Comparison of ENCODE assay signal across 8 cellular contexts in genomic region chr5:83927140-83927733, GRCh38.
DNase-seq lines count a peak whose midpoint lies in the region; ATAC-seq and TF ChIP-seq lines count a peak whose summit lies in the region.

No MANE protein-coding gene starts in this region.

- H3K4me3 ChIP-seq in CD4-positive, alpha-beta memory T cell (ENCODE audit: low read length in 2 of 2) = no peak overlapping the region
- no peak overlapping the region for H3K4me3 ChIP-seq in body of pancreas

- intact Hi-C loops in CD4-positive, alpha-beta memory T cell (cut with micrococcal nuclease) = no loop called here
- intact Hi-C loops in body of pancreas (cut with DNase I) = no loop called here

- peak in 4 of 5 donors; percentile 0 to 20 (median 3) for DNase-seq in CD4-positive, alpha-beta memory T cell
- DNase-seq in RPMI7951 (ENCODE audit: low read depth) (peak; percentile 68), body of pancreas (peak; percentile 52 to 69 (median 60)), islet precursor cell (peak; percentile 91)
- peak; percentile 12 for DNase-seq in stimulated activated CD4-positive, alpha-beta T cell treated with anti-CD3 and anti-CD28 coated beads, Interleukin-4, amount 100 ng/mL, for 1 hour

- no peaks in the 10 kb centered on the region for H3K27me3 Mint-ChIP-seq in CD4-positive, alpha-beta memory T cell
- no peaks in the 10 kb centered on the region for H3K27me3 Mint-ChIP-seq in stimulated activated memory B cell treated with anti-CD40 and anti-IgM and Interleukin-4, amounts not matched to agents 10 μg/mL and 1 μg/mL and 100 μg/mL, for 72 hours

- H3K36me3 ChIP-seq in CD4-positive, alpha-beta memory T cell (ENCODE audit: insufficient read depth, low read length) = no peaks in the 10 kb centered on the region
- H3K36me3 ChIP-seq in body of pancreas (replicated peaks in 1 of 2; ENCODE audit: insufficient read depth in 1 of 2, low read depth in 2 of 2) = no peaks in the 10 kb centered on the region

- CTCF ChIA-PET in CD4-positive, alpha-beta memory T cell (lab: Charles Lee; ENCODE audit: partially characterized antibody) = interaction anchor here (0.9 to 1.8 kb wide), 4 partner anchors 8 to 30 kb away, joined by 3 to 7 read pairs (median 4); no protein-coding TSS in a partner anchor

- POLR2A ChIA-PET in CD4-positive, alpha-beta memory T cell (lab: Charles Lee; ENCODE audit: partially characterized antibody) = no interaction called here

- H3K4me1 Mint-ChIP-seq in CD4-positive, alpha-beta memory T cell = no peaks in the 10 kb centered on the region
- no peaks in the 10 kb centered on the region for H3K4me1 Mint-ChIP-seq in stimulated activated memory B cell treated with anti-CD40 and anti-IgM and Interleukin-4, amounts not matched to agents 10 μg/mL and 1 μg/mL and 100 μg/mL, for 72 hours

- no peaks in the 10 kb centered on the region for H3K9me3 ChIP-seq in CD4-positive, alpha-beta memory T cell (ENCODE audit: control insufficient read depth in 1 of 2, low read length in 2 of 2)
- no peaks in the 10 kb centered on the region for H3K9me3 ChIP-seq in body of pancreas

- TF ChIP-seq CTCF in body of pancreas (IDR thresholded peaks at IDR 0.05) = peak; percentile 31 to 74 (median 58)

- no peak overlapping the region for H3K27ac ChIP-seq in CD4-positive, alpha-beta memory T cell (ENCODE audit: low read depth, low read length)
- no peak overlapping the region for H3K27ac ChIP-seq in body of pancreas

- no peak overlapping the region for H3K4me3 Mint-ChIP-seq in CD4-positive, alpha-beta memory T cell
- no peak overlapping the region for H3K4me3 Mint-ChIP-seq in stimulated activated memory B cell treated with anti-CD40 and anti-IgM and Interleukin-4, amounts not matched to agents 10 μg/mL and 1 μg/mL and 100 μg/mL, for 72 hours

- ATAC-seq in GM18511 (IDR thresholded peaks at IDR 0.05; ENCODE audit: unreplicated experiment) = peak; percentile 80
- ATAC-seq in HG03342 (IDR thresholded peaks at IDR 0.05; ENCODE audit: unreplicated experiment) = peak; percentile 84
- peak; percentile 67 for ATAC-seq in body of pancreas
- no peak for ATAC-seq in stimulated activated memory B cell treated with anti-CD40 and anti-IgM and Interleukin-4, amounts not matched to agents 10 μg/mL and 1 μg/mL and 100 μg/mL, for 72 hours

- no peaks in the 10 kb centered on the region for H3K27me3 ChIP-seq in CD4-positive, alpha-beta memory T cell (ENCODE audit: insufficient read depth, low read length)
- H3K27me3 ChIP-seq in body of pancreas = no peaks in the 10 kb centered on the region

- no peak overlapping the region for H3K27ac Mint-ChIP-seq in CD4-positive, alpha-beta memory T cell
- no peak overlapping the region for H3K27ac Mint-ChIP-seq in stimulated activated memory B cell treated with anti-CD40 and anti-IgM and Interleukin-4, amounts not matched to agents 10 μg/mL and 1 μg/mL and 100 μg/mL, for 72 hours

- H3K4me1 ChIP-seq in CD4-positive, alpha-beta memory T cell (ENCODE audit: insufficient read depth, low read length) = no peaks in the 10 kb centered on the region
- H3K4me1 ChIP-seq in body of pancreas = no peaks in the 10 kb centered on the region

- 10 to 14% methylated on average over 4 of the region's 4 CpGs for WGBS in body of pancreas, 2 donors

- no peaks in the 10 kb centered on the region for H3K36me3 Mint-ChIP-seq in CD4-positive, alpha-beta memory T cell
- H3K36me3 Mint-ChIP-seq in stimulated activated memory B cell treated with anti-CD40 and anti-IgM and Interleukin-4, amounts not matched to agents 10 μg/mL and 1 μg/mL and 100 μg/mL, for 72 hours = no peaks in the 10 kb centered on the region

- H3K9me3 Mint-ChIP-seq in CD4-positive, alpha-beta memory T cell = peaks cover 0 to 6% (median 1%) of the 10 kb centered on the region in 8 donors
- peaks cover 4% of the 10 kb centered on the region for H3K9me3 Mint-ChIP-seq in stimulated activated memory B cell treated with anti-CD40 and anti-IgM and Interleukin-4, amounts not matched to agents 10 μg/mL and 1 μg/mL and 100 μg/mL, for 72 hours

- TF ChIP-seq POLR2A in body of pancreas (IDR thresholded peaks at IDR 0.05) = no peak

Comparison
In these comparisons a context has a peak if more than half of its experiments do, and no peak if none do; other contexts are left out.
1. DNase-seq: peak in every context shown above with its lines; median percentile 91 in islet precursor cell; 68 in RPMI7951; 60 in body of pancreas; 12 in stimulated activated CD4-positive, alpha-beta T cell treated with anti-CD3 and anti-CD28 coated beads, Interleukin-4, amount 100 ng/mL, for 1 hour; 3 in CD4-positive, alpha-beta memory T cell.